ENCODE assay signal across 1 cellular context in the genomic region with DNA sequence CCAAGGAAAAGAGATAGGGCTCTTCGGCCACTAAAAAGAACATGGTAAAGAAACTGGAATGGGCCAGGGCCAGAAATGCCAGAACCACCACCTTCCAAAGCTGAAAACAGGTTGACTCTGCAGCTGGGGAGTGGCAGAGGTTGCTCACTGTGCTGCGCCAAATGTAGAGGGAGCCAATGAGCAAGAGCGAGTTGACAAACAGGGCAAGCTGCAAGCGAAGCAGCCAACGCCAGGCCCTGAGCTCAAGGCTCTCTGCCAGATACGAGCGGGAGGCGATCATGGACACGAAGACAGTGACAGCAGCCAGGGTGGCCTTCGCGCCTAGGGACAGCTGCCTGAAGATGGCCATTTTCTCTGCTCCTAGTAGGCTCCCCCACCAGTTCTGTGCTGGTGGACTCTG.
A peak's percentile ranks its signal among the peaks of the same experiment; 100 is the strongest.
TF ChIP-seq lines count a peak whose summit lies in the region.

No MANE protein-coding gene starts in this region.

TF ChIP-seq in GM12878, 131 proteins besides CTCF, POLR2A, EP300 and RAD21:
- TF ChIP-seq CEBPB (IDR thresholded peaks at IDR 0.05; ENCODE audit: borderline replicate concordance in 1 of 2, low read depth in 2 of 2, low read length in 2 of 2) (no peak), YBX1 (IDR thresholded peaks at IDR 0.05) (no peak)
- TF ChIP-seq, protein P1, sequence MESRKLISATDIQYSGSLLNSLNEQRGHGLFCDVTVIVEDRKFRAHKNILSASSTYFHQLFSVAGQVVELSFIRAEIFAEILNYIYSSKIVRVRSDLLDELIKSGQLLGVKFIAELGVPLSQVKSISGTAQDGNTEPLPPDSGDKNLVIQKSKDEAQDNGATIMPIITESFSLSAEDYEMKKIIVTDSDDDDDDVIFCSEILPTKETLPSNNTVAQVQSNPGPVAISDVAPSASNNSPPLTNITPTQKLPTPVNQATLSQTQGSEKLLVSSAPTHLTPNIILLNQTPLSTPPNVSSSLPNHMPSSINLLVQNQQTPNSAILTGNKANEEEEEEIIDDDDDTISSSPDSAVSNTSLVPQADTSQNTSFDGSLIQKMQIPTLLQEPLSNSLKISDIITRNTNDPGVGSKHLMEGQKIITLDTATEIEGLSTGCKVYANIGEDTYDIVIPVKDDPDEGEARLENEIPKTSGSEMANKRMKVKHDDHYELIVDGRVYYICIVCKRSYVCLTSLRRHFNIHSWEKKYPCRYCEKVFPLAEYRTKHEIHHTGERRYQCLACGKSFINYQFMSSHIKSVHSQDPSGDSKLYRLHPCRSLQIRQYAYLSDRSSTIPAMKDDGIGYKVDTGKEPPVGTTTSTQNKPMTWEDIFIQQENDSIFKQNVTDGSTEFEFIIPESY (IDR thresholded peaks at IDR 0.05) = peak; percentile 83
